In the genomic region with DNA sequence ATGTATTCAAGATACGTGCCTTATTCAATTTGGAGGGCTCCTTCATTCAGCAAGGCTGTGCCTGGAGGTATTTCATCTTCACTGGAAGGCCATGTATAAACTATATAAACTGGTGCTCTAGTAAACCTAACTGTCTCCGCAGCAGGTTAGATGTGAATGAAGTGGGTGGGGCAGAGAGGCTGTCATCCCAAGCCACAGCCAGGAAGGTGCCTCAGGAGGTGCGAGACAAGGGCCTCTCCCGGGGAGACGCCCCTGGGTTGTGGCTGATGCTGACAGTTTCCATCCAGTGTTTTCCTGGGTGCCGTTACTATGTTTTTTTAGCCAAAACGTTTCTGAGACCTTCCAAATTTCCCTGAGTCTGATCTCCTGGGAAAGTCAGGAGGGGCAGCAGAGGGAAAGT, we compare ENCODE assay signal across 22 cellular contexts.
"Had no signal": no experiment of that assay in that cellular context is flagged by ENCODE, and none has a peak within 500 bp of the region (broad histone marks: within the 10 kb centered on the region; RNA-seq: fewer than 3 reads in every experiment).

No MANE protein-coding gene starts in this region.

- H3K27ac Mint-ChIP-seq: activated CD8-positive, alpha-beta T cell treated with anti-CD3 and anti-CD28 coated beads, Interleukin-2, amount 10 ng/mL, durations not matched to agents 7 days and 5 days; activated naive CD8-positive, alpha-beta T cell; activated T-cell treated with anti-CD3 and anti-CD28 coated beads, Interleukin-2, amount 50 U/mL, for 72 hours; effector memory CD8-positive, alpha-beta T cell; natural killer cell; WTC11 had no signal

- H3K4me1 ChIP-seq: spleen, suprapubic skin, tibial artery had no signal

- H3K36me3 ChIP-seq: brain microvascular endothelial cell, heart right ventricle, spleen, suprapubic skin, tibial artery had no signal

- H3K36me3 Mint-ChIP-seq: activated naive CD8-positive, alpha-beta T cell; natural killer cell; WTC11 had no signal

- H3K9me3 Mint-ChIP-seq: activated T-cell treated with anti-CD3 and anti-CD28 coated beads, Interleukin-2, amount 50 U/mL, for 72 hours; effector memory CD8-positive, alpha-beta T cell; natural killer cell; WTC11 had no signal

- H3K4me3 Mint-ChIP-seq: activated CD8-positive, alpha-beta T cell treated with anti-CD3 and anti-CD28 coated beads, Interleukin-2, amount 10 ng/mL, durations not matched to agents 7 days and 5 days; activated naive CD8-positive, alpha-beta T cell; activated T-cell treated with anti-CD3 and anti-CD28 coated beads, Interleukin-2, amount 50 U/mL, for 72 hours; effector memory CD8-positive, alpha-beta T cell; natural killer cell; WTC11 had no signal

- H3K27me3 Mint-ChIP-seq: activated naive CD8-positive, alpha-beta T cell; effector memory CD8-positive, alpha-beta T cell had no signal

- H3K9me3 ChIP-seq: heart right ventricle, spleen, suprapubic skin, tibial artery had no signal

- DNase-seq: activated CD4-positive, alpha-beta T cell treated with anti-CD3 and anti-CD28 coated beads for 1 hour; activated CD8-positive, alpha-beta T cell treated with anti-CD3 and anti-CD28 coated beads, Interleukin-2, amount 10 ng/mL, durations not matched to agents 7 days and 5 days; activated naive CD4-positive, alpha-beta T cell treated with Interleukin-2 at 50 U/mL for 16 hours; activated T-cell treated with anti-CD3 and anti-CD28 coated beads for 4 hours; activated T-cell treated with anti-CD3 and anti-CD28 coated beads, Interleukin-2, amount 50 U/mL, for 72 hours; aorta; caudate nucleus; cortex of kidney; effector memory CD8-positive, alpha-beta T cell; foreskin melanocyte; heart right ventricle; natural killer cell; right cardiac atrium; spleen; stimulated activated naive CD4-positive, alpha-beta T cell; T-helper 2 cell; tibial artery had no signal

- H3K27ac ChIP-seq: brain microvascular endothelial cell, heart right ventricle, spleen, suprapubic skin, tibial artery had no signal

- H3K4me3 ChIP-seq: heart right ventricle, spleen, suprapubic skin, tibial artery had no signal

- FAIRE-seq: endothelial cell of umbilical vein had no signal

- ATAC-seq: activated CD8-positive, alpha-beta T cell treated with anti-CD3 and anti-CD28 coated beads, Interleukin-2, amount 10 ng/mL, durations not matched to agents 7 days and 5 days; activated T-cell treated with anti-CD3 and anti-CD28 coated beads, Interleukin-2, amount 50 U/mL, for 72 hours; effector memory CD8-positive, alpha-beta T cell; heart right ventricle; natural killer cell; right cardiac atrium; WTC11 had no signal

- H3K27me3 ChIP-seq: brain microvascular endothelial cell, heart right ventricle, spleen, suprapubic skin had no signal
